ENCODE assay signal across 8 cellular contexts in genomic region chr3:123884258-123884831, GRCh38. TPM values are rescaled to one million over a fixed set of nuclear protein-coding genes. Genes with fewer than 3 reads are reported as not detected.
DNase-seq lines count a peak whose midpoint lies in the region; ATAC-seq, FAIRE-seq and TF ChIP-seq lines count a peak whose summit lies in the region.

TSS of gene MYLK (minus strand) at chr3:123884332. CDS start at chr3:123793841, 90,491 bp downstream.

- H3K4me3 Mint-ChIP-seq in osteocyte (ENCODE audit: unreplicated experiment), result peak within 1 kb of the TSS; percentile 76

- FAIRE-seq in GM12891 (lab: Jason Lieb, UNC), result peak; percentile 43

- H3K27me3 Mint-ChIP-seq in osteocyte (ENCODE audit: unreplicated experiment), result peaks cover 25% of the 10 kb centered on the region

- peaks cover 4 to 6% of the 10 kb centered on the region in 2 donors for H3K36me3 Mint-ChIP-seq in activated naive CD4-positive, alpha-beta T cell treated with anti-CD3 and anti-CD28 coated beads, Interleukin-2, amount 50 U/mL, for 72 hours
- no peaks in the 10 kb centered on the region for H3K36me3 Mint-ChIP-seq in osteocyte (ENCODE audit: unreplicated experiment)

- TF ChIP-seq POLR2A in GM12891 (IDR thresholded peaks at IDR 0.05; ENCODE audit: low read depth, low read length), result no peak

- H3K27ac Mint-ChIP-seq in activated naive CD4-positive, alpha-beta T cell treated with anti-CD3 and anti-CD28 coated beads, Interleukin-2, amount 50 U/mL, for 72 hours, result no peak within 1 kb of the TSS
- no peak within 1 kb of the TSS for H3K27ac Mint-ChIP-seq in osteocyte (ENCODE audit: unreplicated experiment)

- peak; percentile 75 for DNase-seq in 8988T
- DNase-seq in GM12891 (ENCODE audit: insufficient read length, low spot score), result peak; percentile 52
- peak; percentile 78 to 96 for DNase-seq in NCI-H526 (lab: John Stamatoyannopoulos, UW)
- DNase-seq in activated naive CD4-positive, alpha-beta T cell treated with anti-CD3 and anti-CD28 coated beads, Interleukin-2, amount 50 U/mL, for 72 hours (ENCODE audit: low spot score in 2 of 2), result peak in 1 of 2 donors; percentile 41
- peak; percentile 82 for DNase-seq in Right ventricle myocardium superior
- DNase-seq in osteocyte (ENCODE audit: extremely low spot score, unreplicated experiment), result no peak
- DNase-seq in effector CD4-positive, alpha-beta T cell, result no peak

- H3K4me1 Mint-ChIP-seq in osteocyte (ENCODE audit: unreplicated experiment), result peaks cover 14% of the 10 kb centered on the region

- no peaks in the 10 kb centered on the region for H3K9me3 Mint-ChIP-seq in activated naive CD4-positive, alpha-beta T cell treated with anti-CD3 and anti-CD28 coated beads, Interleukin-2, amount 50 U/mL, for 72 hours
- no peaks in the 10 kb centered on the region for H3K9me3 Mint-ChIP-seq in osteocyte (ENCODE audit: unreplicated experiment)

- ATAC-seq in HG03342 (IDR thresholded peaks at IDR 0.05; ENCODE audit: unreplicated experiment) (peak; percentile 52), Right ventricle myocardium superior (ENCODE audit: poor library complexity) (peak; percentile 97)
- peak; percentile 90 to 97 for ATAC-seq in activated naive CD4-positive, alpha-beta T cell treated with anti-CD3 and anti-CD28 coated beads, Interleukin-2, amount 50 U/mL, for 72 hours

- intact Hi-C loops in Right ventricle myocardium superior (cut with DNase I), result no loop called here

- TF ChIP-seq CTCF in osteocyte (IDR thresholded peaks at IDR 0.05), result no peak

TF ChIP-seq in GM12891, 5 proteins besides CTCF, POLR2A, EP300 and RAD21:
- TF ChIP-seq POU2F2 (IDR thresholded peaks at IDR 0.05; ENCODE audit: low read depth, low read length) (peak; percentile 63; the same call in 1 of the 2 replicates), TAF1 (IDR thresholded peaks at IDR 0.05; ENCODE audit: low read depth, low read length) (no peak)
TF ChIP-seq in GM12891: peak in this region for 1.

RNA-seq across cellular contexts. Expression of gene MYLK, which starts in this region (rescaled TPM):
- 0.33 TPM for polyA plus RNA-seq in GM12891 (2012; ENCODE audit: low read depth, missing spikeins)
- under 1 TPM; 0.19 to 0.30 TPM for total RNA-seq in activated naive CD4-positive, alpha-beta T cell treated with anti-CD3 and anti-CD28 coated beads, Interleukin-2, amount 50 U/mL, for 72 hours
- total RNA-seq in Right ventricle myocardium superior (10.1 TPM), osteocyte (24.3 and 30.7 TPM in 2 replicates)

Comparison
In these comparisons a context has a peak if more than half of its experiments do, and no peak if none do; other contexts are left out.
1. Peak in ATAC-seq in activated naive CD4-positive, alpha-beta T cell treated with anti-CD3 and anti-CD28 coated beads, Interleukin-2, amount 50 U/mL, for 72 hours; RNA of the gene not detected or under 1 TPM.
2. DNase-seq: peak in 8988T (single experiment), GM12891 (single experiment), NCI-H526 (2 of 2) and Right ventricle myocardium superior (single experiment); none in osteocyte (single experiment) and effector CD4-positive, alpha-beta T cell (single experiment).
3. Peak in every context shown above with its lines, with median percentiles within 50 percentile points of each other: ATAC-seq.